16 cellular contexts compared by ENCODE assay signal in the genomic region with DNA sequence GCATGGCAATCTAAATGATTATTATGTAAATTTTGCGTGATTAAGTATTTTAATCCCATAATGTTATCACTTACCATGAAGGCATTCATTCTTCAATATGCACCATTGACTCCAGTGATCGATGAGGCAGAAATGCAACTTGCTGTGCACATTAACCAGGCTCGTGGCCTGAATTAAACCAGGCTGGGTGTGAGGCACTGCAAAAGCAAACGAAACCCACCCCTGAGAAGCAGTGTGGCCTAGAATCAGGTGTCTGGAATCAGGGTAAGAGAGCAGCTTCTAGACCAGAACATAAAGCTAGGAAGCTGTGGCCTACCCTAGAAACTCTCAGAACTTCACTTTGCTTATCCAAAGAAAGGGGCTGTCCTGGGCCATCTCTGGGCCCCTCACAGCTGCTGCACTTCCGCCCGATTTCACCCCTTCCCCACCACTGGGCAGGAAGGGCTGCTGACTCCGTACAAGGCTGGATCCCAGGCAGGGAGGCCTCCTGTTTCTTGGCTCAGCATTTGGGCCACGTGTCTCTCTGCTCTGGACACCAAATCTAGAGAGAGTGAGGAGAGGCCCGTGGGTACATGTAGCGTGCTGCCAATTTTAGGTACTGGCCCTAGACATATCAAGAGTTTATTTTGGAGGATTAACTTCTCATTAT. TPM values are rescaled to one million over a fixed set of nuclear protein-coding genes. Genes with fewer than 3 reads are reported as not detected.
"Had no signal": no experiment of that assay in that cellular context is flagged by ENCODE, and none has a peak within 500 bp of the region (broad histone marks: within the 10 kb centered on the region; RNA-seq: fewer than 3 reads in every experiment).

No MANE protein-coding gene starts in this region.

- ATAC-seq: effector memory CD8-positive, alpha-beta T cell; pancreas; T-helper 17 cell; WTC11 had no signal

- H3K27ac ChIP-seq: neural progenitor cell, pancreas, uterus had no signal

- H3K36me3 ChIP-seq: adrenal gland, neural progenitor cell, pancreas, uterus had no signal

- H3K27ac Mint-ChIP-seq: activated CD4-positive, alpha-beta T cell treated with anti-CD3 and anti-CD28 coated beads, Interleukin-2, amount 10 ng/mL, durations not matched to agents 7 days and 5 days; effector memory CD8-positive, alpha-beta T cell; immature natural killer cell; mesothelial cell of epicardium; neural progenitor cell; T-helper 17 cell; WTC11 had no signal

- H3K4me1 Mint-ChIP-seq: activated CD4-positive, alpha-beta T cell treated with anti-CD3 and anti-CD28 coated beads, Interleukin-2, amount 10 ng/mL, durations not matched to agents 7 days and 5 days; immature natural killer cell; mesothelial cell of epicardium; T-helper 17 cell had no signal

- H3K36me3 Mint-ChIP-seq: immature natural killer cell, mesothelial cell of epicardium, neural progenitor cell, WTC11 had no signal

- H3K27me3 ChIP-seq: adrenal gland, uterus had no signal

- H3K9ac ChIP-seq: neural progenitor cell had no signal

- DNase-seq: activated CD4-positive, alpha-beta T cell treated with anti-CD3 and anti-CD28 coated beads, Interleukin-2, amount 10 ng/mL, durations not matched to agents 7 days and 5 days; activated naive CD4-positive, alpha-beta T cell treated with anti-CD3 and anti-CD28 coated beads, Interleukin-2, amount 50 U/mL, for 16 hours; central memory CD4-positive, alpha-beta T cell; cortex of kidney; effector memory CD8-positive, alpha-beta T cell; immature natural killer cell; pancreas; T-helper 17 cell; uterus had no signal

- H3K9me3 ChIP-seq: adrenal gland, pancreas, uterus had no signal

- H3K4me3 Mint-ChIP-seq: activated CD4-positive, alpha-beta T cell treated with anti-CD3 and anti-CD28 coated beads, Interleukin-2, amount 10 ng/mL, durations not matched to agents 7 days and 5 days; effector memory CD8-positive, alpha-beta T cell; immature natural killer cell; mesothelial cell of epicardium; neural progenitor cell; T-helper 17 cell; WTC11 had no signal

- H2AFZ ChIP-seq: neural progenitor cell had no signal

- H3K9me3 Mint-ChIP-seq: effector memory CD8-positive, alpha-beta T cell; mesothelial cell of epicardium; neural progenitor cell; WTC11 had no signal

- H3K4me1 ChIP-seq: uterus had no signal

- H3K4me2 ChIP-seq: neural progenitor cell, smooth muscle cell had no signal

- H3K4me3 ChIP-seq: adrenal gland, neural progenitor cell, pancreas, smooth muscle cell, uterus had no signal

RNA-seq across cellular contexts. Expression of gene CLRN3, which starts 18.6 kb away (rescaled TPM):
- total RNA-seq: activated CD4-positive, alpha-beta T cell treated with anti-CD3 and anti-CD28 coated beads, Interleukin-2, amount 10 ng/mL, durations not matched to agents 7 days and 5 days; epithelial cell of proximal tubule; mesothelial cell of epicardium; myocyte; smooth muscle cell; T-helper 17 cell; uterus; WTC11 had no signal
